Comparison of ENCODE assay signal across 8 cellular contexts in genomic region chr10:51843966-51844365, GRCh38.
"Had no signal": no experiment of that assay in that cellular context is flagged by ENCODE, and none has a peak within 500 bp of the region (broad histone marks: within the 10 kb centered on the region; RNA-seq: fewer than 3 reads in every experiment).

No MANE protein-coding gene starts in this region.

- DNase-seq: GM23248, GOT3, H7, H9, HCEC 1CT, HFFc6 had no signal

- H3K4me2 ChIP-seq: GM23338 had no signal

- H3K27ac ChIP-seq: GM23248 had no signal

- H3K4me3 ChIP-seq: GM23248, GM23338, HAP-1 had no signal

- H3K9me3 ChIP-seq: HAP-1 had no signal

- H3K36me3 ChIP-seq: HAP-1 had no signal

- H2AFZ ChIP-seq: GM23248, GM23338 had no signal

- H3K9ac ChIP-seq: GM23248 had no signal
